Comparison of ENCODE assay signal across 11 cellular contexts in the genomic region with DNA sequence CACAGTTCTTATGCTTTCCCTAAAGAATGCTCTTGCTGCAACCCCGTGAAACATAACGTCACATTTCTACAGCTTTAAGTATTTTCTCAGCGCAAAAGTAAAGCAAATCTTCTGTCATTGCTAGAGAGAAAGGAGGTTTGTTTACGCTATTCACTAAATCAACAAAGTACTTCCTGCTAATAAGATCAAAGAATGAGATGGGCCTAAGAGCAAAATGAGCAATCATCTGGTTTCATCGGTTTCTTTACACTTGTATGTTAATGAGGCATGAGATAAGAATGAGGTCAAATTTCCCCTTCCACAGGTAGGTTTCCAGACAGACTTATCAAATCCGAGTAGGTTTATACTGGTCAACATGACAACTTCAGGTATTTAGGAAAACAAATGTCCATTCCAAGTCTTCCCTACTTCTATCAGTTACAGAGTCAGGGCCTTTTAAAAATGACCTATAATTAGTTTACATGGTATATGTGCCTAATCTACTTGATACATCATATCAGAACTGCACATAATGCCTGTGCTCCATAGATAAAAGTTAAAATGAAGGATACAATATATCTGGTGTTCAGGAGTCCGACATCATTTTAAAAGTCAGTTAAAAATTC. TPM values are rescaled to one million over a fixed set of nuclear protein-coding genes. Genes with fewer than 3 reads are reported as not detected.
DNase-seq lines count a peak whose midpoint lies in the region; ATAC-seq, FAIRE-seq and TF ChIP-seq lines count a peak whose summit lies in the region.
"Had no signal": no experiment of that assay in that cellular context is flagged by ENCODE, and none has a peak within 500 bp of the region (broad histone marks: within the 10 kb centered on the region; RNA-seq: fewer than 3 reads in every experiment).

No MANE protein-coding gene starts in this region.

- no peak for TF ChIP-seq CTCF in CD4-positive, alpha-beta T cell (IDR thresholded peaks at IDR 0.05)
- TF ChIP-seq CTCF in Loucy (conservative IDR thresholded peaks at IDR 0.05; ENCODE audit: low read length) = no peak
- TF ChIP-seq CTCF in H1 (IDR thresholded peaks at IDR 0.05; ENCODE audit: control extremely low read depth in 1 of 3, insufficient read depth in 1 of 3, low read depth in 1 of 3, low read length in 3 of 3) = no peak
- TF ChIP-seq CTCF in gastroesophageal sphincter (IDR thresholded peaks at IDR 0.05) = no peak

- intact Hi-C loops in CD4-positive, alpha-beta T cell (cut with DNase I, micrococcal nuclease) = loop anchor here in 1 of 2 experiments (5.0 kb wide), 1 partner anchor 71 kb away; no protein-coding TSS in a partner anchor

- H2AFZ ChIP-seq in Loucy (ENCODE audit: low read length) = no peak overlapping the region
- no peak overlapping the region for H2AFZ ChIP-seq in H1 (ENCODE audit: low read length)

- no peak overlapping the region for H3K14ac ChIP-seq in H1 (ENCODE audit: insufficient read length)

- H3K4me1 ChIP-seq in Loucy (ENCODE audit: insufficient read depth, low read length, poor library complexity, severe bottlenecking) (peaks cover 35% of the 10 kb centered on the region), H1 (replicated peaks in 1 of 4; ENCODE audit: control insufficient read depth in 3 of 4, insufficient read depth in 4 of 4, low read length in 3 of 4) (peaks cover 0 to 10% (median 8%) of the 10 kb centered on the region in 4 experiments; a peak in 5 of 7 replicates), gastroesophageal sphincter (peaks cover 0 to 8% (median 0%) of the 10 kb centered on the region in 3 donors)

- H3K9me2 ChIP-seq in Loucy (replicated peaks; ENCODE audit: low read depth, low read length) = no peaks in the 10 kb centered on the region

- H2AK5ac ChIP-seq in H1 (ENCODE audit: low read depth, low read length) = no peak overlapping the region

- TF ChIP-seq EP300 in H1 (IDR thresholded peaks at IDR 0.05; ENCODE audit: borderline replicate concordance in 1 of 2, low read depth in 2 of 2, low read length in 2 of 2) = no peak
- TF ChIP-seq EP300 in gastroesophageal sphincter (IDR thresholded peaks at IDR 0.05) = no peak

- H3K79me2 ChIP-seq in Loucy (ENCODE audit: insufficient read depth, low read length) = peaks cover 92% of the 10 kb centered on the region
- peaks cover 11 to 99% of the 10 kb centered on the region in 2 experiments for H3K79me2 ChIP-seq in H1 (ENCODE audit: control insufficient read depth in 1 of 2, insufficient read depth in 2 of 2, low read length in 2 of 2)

- no peak for TF ChIP-seq POLR2A in H1 (IDR thresholded peaks at IDR 0.05; ENCODE audit: control extremely low read depth in 1 of 2, low read depth in 2 of 2, low read length in 2 of 2)
- TF ChIP-seq POLR2A in gastroesophageal sphincter (IDR thresholded peaks at IDR 0.05) = no peak

- H3K27ac ChIP-seq in CD4-positive, alpha-beta T cell (ENCODE audit: low read depth, low read length) = no peak overlapping the region
- H3K27ac ChIP-seq in H1 (ENCODE audit: low read depth, low read length) (no peak overlapping the region), gastroesophageal sphincter (no peak overlapping the region)

- no peak for FAIRE-seq in H1 (lab: Jason Lieb, UNC)

- WGBS in H1 (ENCODE audit: extremely low coverage in 1 of 2, insufficient coverage in 1 of 2, insufficient read length in 1 of 2, insufficient replicate concordance in 2 of 2, low coverage in 1 of 2, low lambda C conversion rate in 2 of 2, missing lambda C conversion rate in 1 of 2), 2 experiments = 56% methylated on average over 7 of the region's 7 CpGs; no CpG with 5 or more reads in 1 of the 2 experiments
- WGBS in gastroesophageal sphincter (ENCODE audit: low coverage in 1 of 2), 2 donors = 82 to 86% methylated on average over 7 of the region's 7 CpGs

- no peak overlapping the region for H4K8ac ChIP-seq in H1 (ENCODE audit: extremely low read depth, insufficient read depth, low read length)

- peak overlapping the region; percentile 1 for H3K4me3 Mint-ChIP-seq in CD4-positive, alpha-beta T cell
- H3K4me3 Mint-ChIP-seq in activated CD4-positive, alpha-beta T cell treated with anti-CD3 and anti-CD28 coated beads, Interleukin-2, amount 10 ng/mL, durations not matched to agents 7 days and 5 days = no peak overlapping the region
- H3K4me3 Mint-ChIP-seq: stimulated activated naive CD8-positive, alpha-beta T cell treated with anti-CD3 and anti-CD28 coated beads, Interleukin-15, Interleukin-2, amounts not matched to agents 100 ng/mL and 50 ng/mL, for 24 hours had no signal

- no peak overlapping the region for H3K23ac ChIP-seq in H1 (ENCODE audit: insufficient read length)

- no peaks in the 10 kb centered on the region for H3K27me3 ChIP-seq in CD4-positive, alpha-beta T cell (ENCODE audit: control insufficient read depth, insufficient read depth, low read length)
- no peaks in the 10 kb centered on the region for H3K27me3 ChIP-seq in Loucy (ENCODE audit: insufficient read depth, low read length, poor library complexity, severe bottlenecking)
- H3K27me3 ChIP-seq in H1 (replicated peaks in 1 of 4; ENCODE audit: control insufficient read depth in 3 of 4, extremely low read depth in 1 of 4, insufficient read depth in 3 of 4, low read length in 3 of 4) = no peaks in the 10 kb centered on the region
- no peaks in the 10 kb centered on the region for H3K27me3 ChIP-seq in gastroesophageal sphincter

- no peak overlapping the region for H2BK20ac ChIP-seq in H1 (ENCODE audit: low read length)

- DNase-seq in CD4-positive, alpha-beta T cell = no peak
- no peak for DNase-seq in H1 (ENCODE audit: low read depth in 1 of 2, low spot score in 2 of 2)
- no peak for DNase-seq in NCI-H226
- DNase-seq in occipital lobe (lab: John Stamatoyannopoulos, UW) = no peak
- no peak for DNase-seq in activated CD4-positive, alpha-beta T cell treated with anti-CD3 and anti-CD28 coated beads, Interleukin-2, amount 10 ng/mL, durations not matched to agents 7 days and 5 days
- DNase-seq: cortex of kidney, DND-41 had no signal

- H2BK12ac ChIP-seq in H1 (ENCODE audit: low read depth, low read length) = no peak overlapping the region

- H3K36me3 ChIP-seq in Loucy (ENCODE audit: insufficient read depth, low read length) = no peaks in the 10 kb centered on the region
- no peaks in the 10 kb centered on the region for H3K36me3 ChIP-seq in H1 (ENCODE audit: control insufficient read depth in 2 of 4, insufficient read depth in 4 of 4, low read length in 3 of 4)
- no peaks in the 10 kb centered on the region for H3K36me3 ChIP-seq in gastroesophageal sphincter

- H3K9ac ChIP-seq in Loucy (ENCODE audit: low read depth, low read length, poor library complexity, severe bottlenecking) (no peak overlapping the region), H1 (replicated peaks in 1 of 4; ENCODE audit: extremely low read depth in 1 of 4, low read depth in 3 of 4, low read length in 3 of 4) (no peak overlapping the region)

- H3K18ac ChIP-seq in H1 (ENCODE audit: extremely low read depth, low read length) = no peak overlapping the region

- peaks cover 3% of the 10 kb centered on the region; the same call in 1 of the 2 replicates for H3F3A ChIP-seq in Loucy (ENCODE audit: low read depth)

- TF ChIP-seq RAD21 in H1 (IDR thresholded peaks at IDR 0.05 in 1 of 2, conservative IDR thresholded peaks at IDR 0.05 in 1 of 2; ENCODE audit: low read depth in 2 of 2, low read length in 2 of 2) = no peak

- H3K9me3 Mint-ChIP-seq in CD4-positive, alpha-beta T cell = no peaks in the 10 kb centered on the region
- no peaks in the 10 kb centered on the region for H3K9me3 Mint-ChIP-seq in activated CD4-positive, alpha-beta T cell treated with anti-CD3 and anti-CD28 coated beads, Interleukin-2, amount 10 ng/mL, durations not matched to agents 7 days and 5 days
- H3K9me3 Mint-ChIP-seq: stimulated activated naive CD8-positive, alpha-beta T cell treated with anti-CD3 and anti-CD28 coated beads, Interleukin-15, Interleukin-2, amounts not matched to agents 100 ng/mL and 50 ng/mL, for 24 hours had no signal

- CTCF ChIA-PET in CD4-positive, alpha-beta T cell (lab: Charles Lee) = interaction anchor here (1.6 kb wide), 1 partner anchor 9 kb away, joined by 4 read pairs; no protein-coding TSS in a partner anchor
- CTCF ChIA-PET in H1 (lab: Charles Lee; ENCODE audit: partially characterized antibody) = interaction anchor here (1.6 kb wide), 1 partner anchor 13 kb away, joined by 4 read pairs; no protein-coding TSS in a partner anchor
- CTCF ChIA-PET in activated CD4-positive, alpha-beta T cell treated with anti-CD3 and anti-CD28 coated beads, Interleukin-2, amount 10 ng/mL, durations not matched to agents 7 days and 5 days (lab: Charles Lee) = interaction anchor here (1.2 kb wide), 1 partner anchor 17 kb away, joined by 5 read pairs; no protein-coding TSS in a partner anchor

- no peak overlapping the region for H2BK5ac ChIP-seq in H1 (ENCODE audit: low read depth, low read length)

- no peak overlapping the region for H4K5ac ChIP-seq in H1 (ENCODE audit: insufficient read length, low read depth, low read length)

- no peak overlapping the region for H2BK120ac ChIP-seq in H1 (replicated peaks; ENCODE audit: low read depth, low read length)

- H4K91ac ChIP-seq in H1 (replicated peaks; ENCODE audit: insufficient read length, low read length) = no peak overlapping the region

- peaks cover 36% of the 10 kb centered on the region for H3K4me1 Mint-ChIP-seq in CD4-positive, alpha-beta T cell (ENCODE audit: low read depth)
- peaks cover 32% of the 10 kb centered on the region for H3K4me1 Mint-ChIP-seq in activated CD4-positive, alpha-beta T cell treated with anti-CD3 and anti-CD28 coated beads, Interleukin-2, amount 10 ng/mL, durations not matched to agents 7 days and 5 days

- no peak overlapping the region for H2BK15ac ChIP-seq in H1 (ENCODE audit: low read length)

- no peak overlapping the region for H3K4me3 ChIP-seq in Loucy (ENCODE audit: low read length, poor library complexity, severe bottlenecking)
- H3K4me3 ChIP-seq in H1 (ENCODE audit: extremely low read depth in 1 of 4, insufficient read depth in 2 of 4, low read depth in 3 of 4, low read length in 4 of 4) = no peak overlapping the region
- no peak overlapping the region for H3K4me3 ChIP-seq in gastroesophageal sphincter

- H3K4ac ChIP-seq in H1 (replicated peaks; ENCODE audit: insufficient read length, low read depth, low read length) = no peak overlapping the region

- H4K20me1 ChIP-seq in Loucy (ENCODE audit: insufficient read depth, low read length, poor library complexity, severe bottlenecking) = peaks cover 8% of the 10 kb centered on the region
- H4K20me1 ChIP-seq in H1 (replicated peaks in 1 of 2; ENCODE audit: control insufficient read depth in 1 of 2, insufficient read depth in 2 of 2, low read length in 2 of 2) = peaks cover 6 to 16% of the 10 kb centered on the region in 2 experiments

- no peaks in the 10 kb centered on the region for H3K36me3 Mint-ChIP-seq in CD4-positive, alpha-beta T cell (ENCODE audit: low read depth)
- H3K36me3 Mint-ChIP-seq in activated CD4-positive, alpha-beta T cell treated with anti-CD3 and anti-CD28 coated beads, Interleukin-2, amount 10 ng/mL, durations not matched to agents 7 days and 5 days (ENCODE audit: low read depth) = no peaks in the 10 kb centered on the region

- POLR2A ChIA-PET in CD4-positive, alpha-beta T cell (lab: Charles Lee) = interaction anchor here (1.6 kb wide), 1 partner anchor 10 kb away, joined by 4 read pairs; no protein-coding TSS in a partner anchor
- POLR2A ChIA-PET in H1 (lab: Charles Lee; ENCODE audit: partially characterized antibody) = no interaction called here
- POLR2A ChIA-PET in activated CD4-positive, alpha-beta T cell treated with anti-CD3 and anti-CD28 coated beads, Interleukin-2, amount 10 ng/mL, durations not matched to agents 7 days and 5 days (lab: Charles Lee) = no interaction called here

- no peak overlapping the region for H3K56ac ChIP-seq in H1 (replicated peaks; ENCODE audit: insufficient read length, low read depth, low read length)

- H3K79me1 ChIP-seq in H1 (ENCODE audit: low read depth, low read length) = no peaks in the 10 kb centered on the region; the same call in 1 of the 2 replicates

- H3K23me2 ChIP-seq in H1 (ENCODE audit: low read depth, low read length) = no peaks in the 10 kb centered on the region

- H3K27me3 Mint-ChIP-seq in CD4-positive, alpha-beta T cell = no peaks in the 10 kb centered on the region
- no peaks in the 10 kb centered on the region for H3K27me3 Mint-ChIP-seq in activated CD4-positive, alpha-beta T cell treated with anti-CD3 and anti-CD28 coated beads, Interleukin-2, amount 10 ng/mL, durations not matched to agents 7 days and 5 days
- H3K27me3 Mint-ChIP-seq: stimulated activated naive CD8-positive, alpha-beta T cell treated with anti-CD3 and anti-CD28 coated beads, Interleukin-15, Interleukin-2, amounts not matched to agents 100 ng/mL and 50 ng/mL, for 24 hours had no signal

- ATAC-seq in CD4-positive, alpha-beta T cell (ENCODE audit: poor library complexity) = no peak
- peak; percentile 43 for ATAC-seq in GM19372 (IDR thresholded peaks at IDR 0.05; ENCODE audit: low read depth, unreplicated experiment)
- no peak for ATAC-seq in gastroesophageal sphincter

- H3K9me3 ChIP-seq in CD4-positive, alpha-beta T cell (ENCODE audit: control insufficient read depth, low read length) = no peaks in the 10 kb centered on the region
- H3K9me3 ChIP-seq in Loucy (ENCODE audit: insufficient read depth, low read depth, low read length) (peaks cover 9% of the 10 kb centered on the region; the same call in 1 of the 2 replicates), H1 (ENCODE audit: insufficient read depth in 2 of 2, low read depth in 1 of 2, low read length in 1 of 2) (no peaks in the 10 kb centered on the region), gastroesophageal sphincter (no peaks in the 10 kb centered on the region)

- H3K27ac Mint-ChIP-seq in CD4-positive, alpha-beta T cell = no peak overlapping the region
- no peak overlapping the region for H3K27ac Mint-ChIP-seq in activated CD4-positive, alpha-beta T cell treated with anti-CD3 and anti-CD28 coated beads, Interleukin-2, amount 10 ng/mL, durations not matched to agents 7 days and 5 days
- H3K27ac Mint-ChIP-seq: stimulated activated naive CD8-positive, alpha-beta T cell treated with anti-CD3 and anti-CD28 coated beads, Interleukin-15, Interleukin-2, amounts not matched to agents 100 ng/mL and 50 ng/mL, for 24 hours had no signal

- H3K4me2 ChIP-seq in Loucy (ENCODE audit: low read depth, low read length, poor library complexity, severe bottlenecking) (peak overlapping the region; percentile 26), H1 (ENCODE audit: insufficient read depth in 1 of 2, low read depth in 2 of 2, low read length in 2 of 2) (peak overlapping the region; percentile 5 to 48; a peak in 3 of 4 replicates)

RNA-seq across cellular contexts. Expression of gene USP6NL, which starts 8.4 kb away (rescaled TPM):
- total RNA-seq in CD4-positive, alpha-beta T cell = 1 to 10 TPM; 5.2 to 5.6 TPM
- 27.6 and 28.8 TPM in 2 replicates for total RNA-seq in H1 (2021; fragmentation: NEBNext Ultra II Directional; extraction: Animal tissue kit (Norgen Biotek cat#: 25700))
- 9.8 and 10.9 TPM in 2 replicates for polyA plus RNA-seq in H1 (2011; rRNA removed)
- polyA plus RNA-seq in H1 (2011; cell fraction: cytosol; rRNA removed) = 10.8 TPM
- polyA plus RNA-seq in H1 (2011; cell fraction: nucleus; rRNA removed) = 15.8 TPM
- polyA plus RNA-seq in H1 (2012, experiment 1 of 2) = 11.7 to 20.3 TPM (median 14.8 TPM) in 4 replicates
- 2.5 TPM for polyA plus RNA-seq in H1 (2012, experiment 2 of 2)
- polyA plus RNA-seq in H1 (2013, experiment 1 of 2) = 16.5 TPM
- 17.4 TPM for polyA plus RNA-seq in H1 (2013, experiment 2 of 2)
- polyA minus RNA-seq in H1 (2011; rRNA and poly(A)+ RNA removed) = 17.5 and 19.8 TPM in 2 replicates
- polyA minus RNA-seq in H1 (2011; cell fraction: cytosol; rRNA and poly(A)+ RNA removed) = 10.4 TPM
- polyA minus RNA-seq in H1 (2011; cell fraction: nucleus; rRNA and poly(A)+ RNA removed) = 33.2 TPM
- total RNA-seq in gastroesophageal sphincter = 10 to 100 TPM in 3 of 4 donors, 1 to 10 TPM in 1; 9.0 to 14.7 (median 12.5) TPM
- 40.2 TPM for total RNA-seq in occipital lobe
- total RNA-seq in activated CD4-positive, alpha-beta T cell treated with anti-CD3 and anti-CD28 coated beads, Interleukin-2, amount 10 ng/mL, durations not matched to agents 7 days and 5 days = 1 to 10 TPM; 3.1 to 4.0 TPM
